In genomic region chr15:59537384-59537783, GRCh38 we compare ENCODE assay signal across 24 cellular contexts.
DNase-seq lines count a peak whose midpoint lies in the region; ATAC-seq and TF ChIP-seq lines count a peak whose summit lies in the region.
"Had no signal": no experiment of that assay in that cellular context is flagged by ENCODE, and none has a peak within 500 bp of the region (broad histone marks: within the 10 kb centered on the region; RNA-seq: fewer than 3 reads in every experiment).

No MANE protein-coding gene starts in this region.

- H3K9me3 Mint-ChIP-seq in Calu3 (ENCODE audit: low read depth, unreplicated experiment) = no peaks in the 10 kb centered on the region
- H3K9me3 Mint-ChIP-seq in memory B cell = no peaks in the 10 kb centered on the region

- CTCF ChIA-PET in Calu3 (lab: Charles Lee) (interaction anchor here (0.6 to 1.1 kb wide), 3 partner anchors 74 to 91 kb away, joined by 3 to 6 read pairs (median 3); partner anchors contain the start of gene GCNT3), OCI-LY7 (lab: Charles Lee; ENCODE audit: unreplicated experiment) (no interaction called here)

- H3K27ac ChIP-seq in OCI-LY7 (ENCODE audit: low read depth, low read length, poor library complexity, severe bottlenecking) = no peak overlapping the region
- H3K27ac ChIP-seq: SJSA1 had no signal

- ATAC-seq in memory B cell (ENCODE audit: low read depth) (peak; percentile 63), HG02588 (IDR thresholded peaks at IDR 0.05; ENCODE audit: unreplicated experiment) (no peak)
- ATAC-seq: HepG2, K562 had no signal

- no peak overlapping the region for H3K4me3 ChIP-seq in OCI-LY7 (ENCODE audit: low read depth, low read length, poor library complexity, severe bottlenecking)
- H3K4me3 ChIP-seq: K562, SJSA1 had no signal

- H3K36me3 Mint-ChIP-seq in Calu3 (ENCODE audit: insufficient read depth, unreplicated experiment) (peaks cover 4% of the 10 kb centered on the region), memory B cell (no peaks in the 10 kb centered on the region)

- H3K4me1 ChIP-seq in OCI-LY7 (ENCODE audit: insufficient read depth, low read length, poor library complexity, severe bottlenecking) = peaks cover 47% of the 10 kb centered on the region
- H3K4me1 ChIP-seq: SJSA1 had no signal

- intact Hi-C loops in Calu3 (cut with micrococcal nuclease; ENCODE audit: unreplicated experiment) (no loop called here), OCI-LY7 (cut with micrococcal nuclease; ENCODE audit: unreplicated experiment) (loop anchor here (10.0 kb wide), 2 partner anchors 117 to 587 kb away; partner anchors contain the start of gene GTF2A2)

- H3K9me3 ChIP-seq in OCI-LY7 (ENCODE audit: low read length) = no peaks in the 10 kb centered on the region
- H3K9me3 ChIP-seq: SJSA1 had no signal

- BruUV-seq in Calu3 (replicated peaks; lab: Mats Ljungman, UMichigan) = no TSS peak
- no TSS peak for BruUV-seq in OCI-LY7 (replicated peaks; lab: Mats Ljungman, UMichigan)

- no peaks in the 10 kb centered on the region for H3K9me2 ChIP-seq in OCI-LY7 (ENCODE audit: insufficient read depth, low read length)

- H3K4me1 Mint-ChIP-seq in Calu3 (ENCODE audit: low read depth, unreplicated experiment) = peaks cover 47% of the 10 kb centered on the region
- H3K4me1 Mint-ChIP-seq in memory B cell = peaks cover 25% of the 10 kb centered on the region

- H2AFZ ChIP-seq in OCI-LY7 (ENCODE audit: low read length) = no peak overlapping the region

- H3K27ac Mint-ChIP-seq in Calu3 (ENCODE audit: unreplicated experiment) (peak overlapping the region; percentile 30), memory B cell (peak overlapping the region; percentile 78)

- POLR2A ChIA-PET in OCI-LY7 (lab: Charles Lee) = interaction anchor here (0.5 kb wide), 1 partner anchor 945 kb away, joined by 3 read pairs; no protein-coding TSS in a partner anchor

- TF ChIP-seq CTCF in Calu3 (IDR thresholded peaks at IDR 0.05; ENCODE audit: unreplicated experiment) = no peak
- no peak for TF ChIP-seq CTCF in OCI-LY7 (conservative IDR thresholded peaks at IDR 0.05; ENCODE audit: low read length)

- H4K20me1 ChIP-seq in OCI-LY7 (ENCODE audit: insufficient read depth, low read length) = no peaks in the 10 kb centered on the region

- H3K36me3 ChIP-seq in OCI-LY7 (ENCODE audit: insufficient read depth, low read length) = no peaks in the 10 kb centered on the region
- H3K36me3 ChIP-seq: SJSA1 had no signal

- peak overlapping the region; percentile 35; the same call in 1 of the 2 replicates for H3K4me2 ChIP-seq in OCI-LY7 (ENCODE audit: low read length)

- H3K4me3 Mint-ChIP-seq in Calu3 (ENCODE audit: low read depth, unreplicated experiment) (no peak overlapping the region), memory B cell (peak overlapping the region; percentile 49)

- H3K27me3 Mint-ChIP-seq in Calu3 (ENCODE audit: unreplicated experiment) (no peaks in the 10 kb centered on the region), memory B cell (no peaks in the 10 kb centered on the region)

- no peaks in the 10 kb centered on the region for H3K79me2 ChIP-seq in OCI-LY7 (ENCODE audit: insufficient read depth, low read depth, low read length)

- DNase-seq in Calu3 = no peak
- peak; percentile 54 for DNase-seq in NAMALWA (ENCODE audit: low spot score)
- no peak for DNase-seq in OCI-LY7 (ENCODE audit: low spot score)
- no peak for DNase-seq in memory B cell (ENCODE audit: low spot score in 2 of 2)
- DNase-seq in Kasumi-1 (lab: John Stamatoyannopoulos, UW) = no peak
- DNase-seq in NCI-H748 treated with DMSO at 0.1 percent for 48 hours (lab: John Stamatoyannopoulos, UW) = no peak
- no peak for DNase-seq in ureter (ENCODE audit: low spot score)
- DNase-seq: 8988T, ACHN, DMS153, DND-41, MV-4-11, NCI-H1417, NCI-H1694, NCI-H2081, NCI-H2227 treated with DMSO at 0.1 percent for 48 hours, NCI-H510A, NCI-H774, Right ventricle myocardium superior, RPMI8226 had no signal
